ENCODE assay signal across 30 cellular contexts in genomic region chr18:32891797-32892196, GRCh38.
DNase-seq lines count a peak whose midpoint lies in the region; ATAC-seq and TF ChIP-seq lines count a peak whose summit lies in the region.
"Had no signal": no experiment of that assay in that cellular context is flagged by ENCODE, and none has a peak within 500 bp of the region (broad histone marks: within the 10 kb centered on the region; RNA-seq: fewer than 3 reads in every experiment).

No MANE protein-coding gene starts in this region.

- POLR2A ChIA-PET in SK-N-SH (lab: Yijun Ruan, JAX) = no interaction called here

- TF ChIP-seq EP300 in SK-N-SH (IDR thresholded peaks at IDR 0.05; ENCODE audit: borderline replicate concordance in 1 of 2, low read depth in 1 of 2, low read length in 1 of 2) (no peak), esophagus muscularis mucosa (IDR thresholded peaks at IDR 0.05) (no peak)

- H2AFZ ChIP-seq in SK-N-SH (ENCODE audit: low read depth) (no peak overlapping the region), OCI-LY1 (ENCODE audit: low read length) (no peak overlapping the region)

- no peaks in the 10 kb centered on the region for H3K36me3 ChIP-seq in SK-N-SH (replicated peaks in 1 of 2; ENCODE audit: control insufficient read depth in 1 of 2, insufficient read depth in 2 of 2, low read length in 1 of 2)
- H3K36me3 ChIP-seq in OCI-LY1 (ENCODE audit: insufficient read depth, low read length) = no peaks in the 10 kb centered on the region
- no peaks in the 10 kb centered on the region for H3K36me3 ChIP-seq in esophagus muscularis mucosa
- H3K36me3 ChIP-seq: BLaER1, breast epithelium, lower lobe of right lung, uterus had no signal

- no peak overlapping the region for H3K4me3 ChIP-seq in SK-N-SH (ENCODE audit: low read depth in 2 of 2, low read length in 1 of 2)
- H3K4me3 ChIP-seq in OCI-LY1 (ENCODE audit: low read depth, low read length, poor library complexity, severe bottlenecking) = no peak overlapping the region
- H3K4me3 ChIP-seq in esophagus muscularis mucosa = no peak overlapping the region
- no peak overlapping the region for H3K4me3 ChIP-seq in coronary artery
- H3K4me3 ChIP-seq: A549, BLaER1, breast epithelium, lower lobe of right lung, SK-N-MC, uterus had no signal

- DNase-seq in SK-N-SH (no peak), esophagus muscularis mucosa (ENCODE audit: extremely low spot score) (peak; percentile 7), coronary artery (ENCODE audit: low spot score) (no peak)
- DNase-seq: activated CD4-positive, alpha-beta memory T cell treated with anti-CD3 and anti-CD28 coated beads for 36 hours; activated CD4-positive, CD25-positive, alpha-beta regulatory T cell; activated effector memory CD4-positive, alpha-beta T cell treated with anti-CD3 and anti-CD28 coated beads, Interleukin-2, amount 50 U/mL, for 16 hours; activated naive CD8-positive, alpha-beta T cell treated with anti-CD3 and anti-CD28 coated beads, Interleukin-2, amount 50 U/mL, for 24 hours; foreskin melanocyte; HFFc6; hypothalamus; lower lobe of right lung; naive thymus-derived CD4-positive, alpha-beta T cell; NCI-H1092; NCI-H2029 treated with DMSO at 0.1 percent for 48 hours; NCI-H526; retina; stimulated activated CD8-positive, alpha-beta memory T cell treated with anti-CD3 and anti-CD28 coated beads, Interleukin-4, amount 100 ng/mL, for 48 hours; substantia nigra; T-helper 9 cell; uterus had no signal

- H3K79me2 ChIP-seq in SK-N-SH (ENCODE audit: insufficient read depth) (no peaks in the 10 kb centered on the region), OCI-LY1 (ENCODE audit: insufficient read depth, low read length) (no peaks in the 10 kb centered on the region)

- H3K9me2 ChIP-seq in SK-N-SH = no peaks in the 10 kb centered on the region
- H3K9me2 ChIP-seq in OCI-LY1 (ENCODE audit: low read depth, low read length) = no peaks in the 10 kb centered on the region

- H3F3A ChIP-seq in SK-N-SH (replicated peaks; ENCODE audit: insufficient read depth) (no peaks in the 10 kb centered on the region), OCI-LY1 (ENCODE audit: insufficient read depth, low read length) (no peaks in the 10 kb centered on the region)

- peak; percentile 13; the same call in 1 of the 2 replicates for TF ChIP-seq RAD21 in SK-N-SH (IDR thresholded peaks at IDR 0.05; ENCODE audit: low read length)

- no peaks in the 10 kb centered on the region for H4K20me1 ChIP-seq in SK-N-SH (ENCODE audit: insufficient read depth)
- H4K20me1 ChIP-seq in OCI-LY1 (ENCODE audit: insufficient read depth, low read length) = no peaks in the 10 kb centered on the region
- H4K20me1 ChIP-seq: BLaER1 had no signal

- H3K9me3 ChIP-seq in SK-N-SH = no peaks in the 10 kb centered on the region
- no peaks in the 10 kb centered on the region for H3K9me3 ChIP-seq in OCI-LY1 (ENCODE audit: low read length)
- H3K9me3 ChIP-seq in esophagus muscularis mucosa = peaks cover 0 to 6% (median under 1%) of the 10 kb centered on the region in 4 donors
- H3K9me3 ChIP-seq: A549, breast epithelium, lower lobe of right lung, uterus had no signal

- CTCF ChIA-PET in SK-N-SH (lab: Yijun Ruan, JAX) = no interaction called here

- TF ChIP-seq CTCF in SK-N-SH (IDR thresholded peaks at IDR 0.05) (no peak), OCI-LY1 (IDR thresholded peaks at IDR 0.05; ENCODE audit: low read length) (peak; percentile 12; the same call in 1 of the 2 replicates), esophagus muscularis mucosa (IDR thresholded peaks at IDR 0.05) (no peak), coronary artery (IDR thresholded peaks at IDR 0.05) (no peak)

- ATAC-seq in SK-N-SH treated with all-trans-retinoic acid at 6 μM for 48 hours (no peak), HG03520 (IDR thresholded peaks at IDR 0.05; ENCODE audit: unreplicated experiment) (no peak), HG02588 (IDR thresholded peaks at IDR 0.05; ENCODE audit: unreplicated experiment) (no peak), HG03135 (IDR thresholded peaks at IDR 0.05; ENCODE audit: unreplicated experiment) (no peak)
- ATAC-seq: A549; activated naive CD8-positive, alpha-beta T cell treated with anti-CD3 and anti-CD28 coated beads, Interleukin-2, amount 50 U/mL, for 24 hours; lower lobe of right lung; naive thymus-derived CD4-positive, alpha-beta T cell had no signal

- no peak for TF ChIP-seq POLR2A in esophagus muscularis mucosa (IDR thresholded peaks at IDR 0.05; ENCODE audit: low read depth)

- intact Hi-C loops in esophagus muscularis mucosa (cut with DNase I) = no loop called here

- H3K4me1 ChIP-seq in SK-N-SH (ENCODE audit: control insufficient read depth in 1 of 2, insufficient read depth in 2 of 2, low read depth in 1 of 2, low read length in 1 of 2) (no peaks in the 10 kb centered on the region), OCI-LY1 (ENCODE audit: insufficient read depth, low read length, severe bottlenecking) (peaks cover 4% of the 10 kb centered on the region), esophagus muscularis mucosa (no peaks in the 10 kb centered on the region)
- H3K4me1 ChIP-seq: A549, BLaER1, breast epithelium, lower lobe of right lung, uterus had no signal

- H3K27ac ChIP-seq in SK-N-SH (ENCODE audit: low read depth in 2 of 2, low read length in 1 of 2) (no peak overlapping the region), OCI-LY1 (ENCODE audit: low read depth, low read length, poor library complexity, severe bottlenecking) (no peak overlapping the region), esophagus muscularis mucosa (replicated peaks in 1 of 4) (no peak overlapping the region), coronary artery (no peak overlapping the region)
- H3K27ac ChIP-seq: A549, BLaER1, breast epithelium, KMS-11, lower lobe of right lung, SK-N-MC, uterus had no signal

- 29% methylated on average over 3 of the region's 3 CpGs for WGBS in SK-N-SH (ENCODE audit: low lambda C conversion rate)
- WGBS in esophagus muscularis mucosa = 93% methylated on average over 3 of the region's 3 CpGs

- H3K4me2 ChIP-seq in SK-N-SH = no peak overlapping the region
- no peak overlapping the region for H3K4me2 ChIP-seq in OCI-LY1 (ENCODE audit: low read length)
- H3K4me2 ChIP-seq: A549, BLaER1, KMS-11 had no signal

- H3K9ac ChIP-seq in SK-N-SH (no peak overlapping the region), OCI-LY1 (ENCODE audit: low read length) (no peak overlapping the region)
- H3K9ac ChIP-seq: BLaER1, KMS-11 had no signal

- H3K27me3 ChIP-seq in SK-N-SH (ENCODE audit: insufficient read depth) = no peaks in the 10 kb centered on the region
- H3K27me3 ChIP-seq in OCI-LY1 (ENCODE audit: insufficient read depth, low read length) = no peaks in the 10 kb centered on the region
- no peaks in the 10 kb centered on the region for H3K27me3 ChIP-seq in esophagus muscularis mucosa
- H3K27me3 ChIP-seq: BLaER1, breast epithelium, uterus had no signal

TF ChIP-seq in SK-N-SH, 30 proteins besides CTCF, POLR2A, EP300 and RAD21 (continues in another document):
- no peak for TF ChIP-seq RFX5 (IDR thresholded peaks at IDR 0.05; ENCODE audit: low read length)
- no peak for TF ChIP-seq ZBTB33 (IDR thresholded peaks at IDR 0.05; ENCODE audit: borderline replicate concordance, low read depth)
- no peak for TF ChIP-seq FOSL2 (IDR thresholded peaks at IDR 0.05; ENCODE audit: borderline replicate concordance, low read depth)
- TF ChIP-seq USF1 (IDR thresholded peaks at IDR 0.05; ENCODE audit: borderline replicate concordance, low read depth) = no peak

TF ChIP-seq in SK-N-SH treated with all-trans-retinoic acid at 6 μM for 48 hours, 23 proteins besides CTCF, POLR2A, EP300 and RAD21 (continues in another document):
- TF ChIP-seq ZNF565 (CRISPR knock-in tag; conservative IDR thresholded peaks at IDR 0.05; ENCODE audit: low read depth) (no peak), POU6F1 (CRISPR knock-in tag; IDR thresholded peaks at IDR 0.05; ENCODE audit: borderline replicate concordance, low read depth) (no peak), BACH2 (CRISPR knock-in tag; IDR thresholded peaks at IDR 0.05; ENCODE audit: borderline replicate concordance) (no peak), GLIS3 (CRISPR knock-in tag; IDR thresholded peaks at IDR 0.05) (no peak), PPARA (CRISPR knock-in tag; IDR thresholded peaks at IDR 0.05; ENCODE audit: borderline replicate concordance) (no peak), PATZ1 (CRISPR knock-in tag; IDR thresholded peaks at IDR 0.05; ENCODE audit: borderline replicate concordance) (no peak), ZFP30 (CRISPR knock-in tag; IDR thresholded peaks at IDR 0.05) (no peak), ZFP3 (CRISPR knock-in tag; IDR thresholded peaks at IDR 0.05) (no peak)
